ENCODE assay signal across 1 cellular context in genomic region chr6:35463292-35463691, GRCh38.
TF ChIP-seq lines count a peak whose summit lies in the region.

No MANE protein-coding gene starts in this region.

TF ChIP-seq in IMR-90, 13 proteins besides CTCF, POLR2A, EP300 and RAD21 (continued from another document):
- TF ChIP-seq, protein P1, sequence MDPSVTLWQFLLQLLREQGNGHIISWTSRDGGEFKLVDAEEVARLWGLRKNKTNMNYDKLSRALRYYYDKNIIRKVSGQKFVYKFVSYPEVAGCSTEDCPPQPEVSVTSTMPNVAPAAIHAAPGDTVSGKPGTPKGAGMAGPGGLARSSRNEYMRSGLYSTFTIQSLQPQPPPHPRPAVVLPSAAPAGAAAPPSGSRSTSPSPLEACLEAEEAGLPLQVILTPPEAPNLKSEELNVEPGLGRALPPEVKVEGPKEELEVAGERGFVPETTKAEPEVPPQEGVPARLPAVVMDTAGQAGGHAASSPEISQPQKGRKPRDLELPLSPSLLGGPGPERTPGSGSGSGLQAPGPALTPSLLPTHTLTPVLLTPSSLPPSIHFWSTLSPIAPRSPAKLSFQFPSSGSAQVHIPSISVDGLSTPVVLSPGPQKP (IDR thresholded peaks at IDR 0.05; ENCODE audit: borderline replicate concordance, low read depth, low read length) = no peak
- TF ChIP-seq, protein P2, sequence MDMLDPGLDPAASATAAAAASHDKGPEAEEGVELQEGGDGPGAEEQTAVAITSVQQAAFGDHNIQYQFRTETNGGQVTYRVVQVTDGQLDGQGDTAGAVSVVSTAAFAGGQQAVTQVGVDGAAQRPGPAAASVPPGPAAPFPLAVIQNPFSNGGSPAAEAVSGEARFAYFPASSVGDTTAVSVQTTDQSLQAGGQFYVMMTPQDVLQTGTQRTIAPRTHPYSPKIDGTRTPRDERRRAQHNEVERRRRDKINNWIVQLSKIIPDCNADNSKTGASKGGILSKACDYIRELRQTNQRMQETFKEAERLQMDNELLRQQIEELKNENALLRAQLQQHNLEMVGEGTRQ (IDR thresholded peaks at IDR 0.05; ENCODE audit: low read depth, low read length) = no peak
- TF ChIP-seq NFE2L2 (IDR thresholded peaks at IDR 0.05; ENCODE audit: low read depth, low read length) (no peak), MAZ (IDR thresholded peaks at IDR 0.05; ENCODE audit: borderline replicate concordance, low read depth, low read length) (no peak), BHLHE40 (IDR thresholded peaks at IDR 0.05; ENCODE audit: low read depth, low read length) (no peak), SMC3 (IDR thresholded peaks at IDR 0.05; ENCODE audit: low read depth, low read length) (no peak), MAFK (IDR thresholded peaks at IDR 0.05; ENCODE audit: low read depth, low read length) (no peak)
